26 cellular contexts compared by ENCODE assay signal in genomic region chr7:33952824-33953223, GRCh38. TPM values are rescaled to one million over a fixed set of nuclear protein-coding genes. Genes with fewer than 3 reads are reported as not detected.
DNase-seq lines count a peak whose midpoint lies in the region; ATAC-seq and TF ChIP-seq lines count a peak whose summit lies in the region.
"Had no signal": no experiment of that assay in that cellular context is flagged by ENCODE, and none has a peak within 500 bp of the region (broad histone marks: within the 10 kb centered on the region; RNA-seq: fewer than 3 reads in every experiment).

No MANE protein-coding gene starts in this region.

- H3K4me2 ChIP-seq in mesenchymal stem cell (ENCODE audit: low read length, poor library complexity, severe bottlenecking), result no peak overlapping the region
- H3K4me2 ChIP-seq: neural progenitor cell had no signal

- peak overlapping the region; percentile 87 for H3K27ac Mint-ChIP-seq in HFFc6
- H3K27ac Mint-ChIP-seq: activated CD4-positive, alpha-beta memory T cell treated with anti-CD3 and anti-CD28 coated beads for 36 hours; neural progenitor cell; T-helper 17 cell had no signal

- H3K14ac ChIP-seq in mesenchymal stem cell (ENCODE audit: low read length in 2 of 2), result no peak overlapping the region

- no peak overlapping the region for H2BK5ac ChIP-seq in mesenchymal stem cell (ENCODE audit: low read depth, low read length, poor library complexity, severe bottlenecking)

- H3K9me3 ChIP-seq in mesenchymal stem cell (ENCODE audit: control insufficient read depth, low read length) (no peaks in the 10 kb centered on the region), left lung (no peaks in the 10 kb centered on the region)
- H3K9me3 ChIP-seq: adrenal gland, HAP-1 had no signal

- H2AFZ ChIP-seq in mesenchymal stem cell (ENCODE audit: low read depth, low read length), result no peak overlapping the region
- H2AFZ ChIP-seq: neural progenitor cell, parathyroid adenoma had no signal

- H3K79me1 ChIP-seq in mesenchymal stem cell (replicated peaks; ENCODE audit: low read length, poor library complexity, severe bottlenecking), result no peaks in the 10 kb centered on the region

- no peak for TF ChIP-seq CTCF in AG10803 (conservative IDR thresholded peaks at IDR 0.05; ENCODE audit: low read length)
- no peak for TF ChIP-seq CTCF in HFFc6 (IDR thresholded peaks at IDR 0.05)
- TF ChIP-seq CTCF in left lung (IDR thresholded peaks at IDR 0.05), result no peak

- no peaks in the 10 kb centered on the region for H3K27me3 ChIP-seq in mesenchymal stem cell (ENCODE audit: control insufficient read depth in 1 of 2, insufficient read depth in 1 of 2, low read length in 2 of 2)
- H3K27me3 ChIP-seq in left lung, result no peaks in the 10 kb centered on the region
- H3K27me3 ChIP-seq: adrenal gland, brain microvascular endothelial cell, neural progenitor cell had no signal

- no peaks in the 10 kb centered on the region; the same call in none of the 2 replicates for H3K27me3 Mint-ChIP-seq in HFFc6 (ENCODE audit: insufficient read depth)

- H3K9ac ChIP-seq in mesenchymal stem cell (ENCODE audit: low read length), result no peak overlapping the region
- H3K9ac ChIP-seq: neural progenitor cell, parathyroid adenoma had no signal

- no peak overlapping the region for H4K8ac ChIP-seq in mesenchymal stem cell (ENCODE audit: low read length)

- no peak overlapping the region for H2BK12ac ChIP-seq in mesenchymal stem cell (ENCODE audit: low read length in 2 of 2)

- H3K4me3 Mint-ChIP-seq in HFFc6, result peak overlapping the region; percentile 68
- H3K4me3 Mint-ChIP-seq: activated CD4-positive, alpha-beta memory T cell treated with anti-CD3 and anti-CD28 coated beads for 36 hours; neural progenitor cell; T-helper 17 cell had no signal

- peaks cover 37% of the 10 kb centered on the region for H3K4me1 Mint-ChIP-seq in HFFc6 (ENCODE audit: low read depth)
- H3K4me1 Mint-ChIP-seq: neural progenitor cell, T-helper 17 cell had no signal

- no peak overlapping the region for H2AK5ac ChIP-seq in mesenchymal stem cell (ENCODE audit: low read length, severe bottlenecking)

- H3K27ac ChIP-seq in mesenchymal stem cell (ENCODE audit: low read length, poor library complexity, severe bottlenecking) (no peak overlapping the region), left lung (no peak overlapping the region)
- H3K27ac ChIP-seq: adrenal gland, brain microvascular endothelial cell, neural progenitor cell, parathyroid adenoma had no signal

- H3K4me3 ChIP-seq in AG10803 (ENCODE audit: low read length) (no peak overlapping the region), mesenchymal stem cell (ENCODE audit: insufficient read depth in 1 of 2, low read depth in 1 of 2, low read length in 2 of 2) (no peak overlapping the region), left lung (no peak overlapping the region)
- H3K4me3 ChIP-seq: adrenal gland, HAP-1, neural progenitor cell had no signal

- peak; percentile 51 for DNase-seq in AG10803 (ENCODE audit: low read depth)
- peak; percentile 84 for DNase-seq in HFFc6
- DNase-seq in amniotic epithelial cell (ENCODE audit: low read depth), result peak; percentile 73
- peak; percentile 55 for DNase-seq in mesenchymal stem cell
- no peak for DNase-seq in left lung
- DNase-seq in activated CD4-positive, CD25-positive, alpha-beta regulatory T cell (lab: John Stamatoyannopoulos, UW), result no peak
- DNase-seq: activated CD4-positive, alpha-beta memory T cell treated with anti-CD3 and anti-CD28 coated beads for 36 hours; activated CD4-positive, CD25-positive, alpha-beta regulatory T cell treated with anti-CD3 and anti-CD28 coated beads, Interleukin-2, amount 50 U/mL, for 72 hours; activated naive CD4-positive, alpha-beta T cell treated with Interleukin-2 at 50 U/mL for 16 hours; adrenal gland; brain microvascular endothelial cell; DMS53; GF-D8; Kasumi-1; left ventricle myocardium superior; NCI-H2171; NCI-H510A treated with DMSO at 0.1 percent for 48 hours; NK-92 treated with Interleukin-12 subunit alpha and Interleukin-12 subunit beta, amount 100 ng/mL, for 24 hours; PC-3; stimulated activated CD4-positive, alpha-beta T cell treated with anti-CD3 and anti-CD28 coated beads, Interleukin-1b, Interleukin-23, amount 100 ng/mL, for 48 hours; stimulated activated naive CD4-positive, alpha-beta T cell treated with Interleukin-2 at 50 U/mL for 16 hours; T-helper 17 cell had no signal

- H3K4me1 ChIP-seq in mesenchymal stem cell (ENCODE audit: control insufficient read depth, insufficient read depth, low read depth, low read length) (no peaks in the 10 kb centered on the region), left lung (no peaks in the 10 kb centered on the region)
- H3K4me1 ChIP-seq: adrenal gland, HAP-1, neural progenitor cell, parathyroid adenoma had no signal

- H3K18ac ChIP-seq in mesenchymal stem cell (ENCODE audit: low read depth in 1 of 2, low read length in 2 of 2), result no peak overlapping the region

- peaks cover 0 to 96% of the 10 kb centered on the region in 2 experiments for H3K36me3 ChIP-seq in mesenchymal stem cell (ENCODE audit: control insufficient read depth in 1 of 2, insufficient read depth in 2 of 2, low read depth in 1 of 2, low read length in 2 of 2)
- no peaks in the 10 kb centered on the region for H3K36me3 ChIP-seq in left lung
- H3K36me3 ChIP-seq: adrenal gland, brain microvascular endothelial cell, HAP-1, neural progenitor cell had no signal

- H3K9me3 Mint-ChIP-seq in HFFc6, result no peaks in the 10 kb centered on the region
- H3K9me3 Mint-ChIP-seq: activated CD4-positive, alpha-beta memory T cell treated with anti-CD3 and anti-CD28 coated beads for 36 hours; neural progenitor cell had no signal

- H4K91ac ChIP-seq in mesenchymal stem cell (ENCODE audit: low read length), result no peak overlapping the region

- 65% methylated on average over 3 of the region's 3 CpGs for WGBS in mesenchymal stem cell

- no peak overlapping the region for H2BK120ac ChIP-seq in mesenchymal stem cell (ENCODE audit: low read depth, low read length)

- H3K4ac ChIP-seq in mesenchymal stem cell (ENCODE audit: low read depth in 1 of 2, low read length in 2 of 2), result no peak overlapping the region

- no peak for ATAC-seq in HG02798 (IDR thresholded peaks at IDR 0.05; ENCODE audit: poor library complexity, unreplicated experiment)
- no peak for ATAC-seq in left lung
- ATAC-seq: left ventricle myocardium superior, PC-3, T-helper 17 cell had no signal

- H3K36me3 Mint-ChIP-seq in HFFc6 (ENCODE audit: low read depth), result peaks cover 24% of the 10 kb centered on the region
- H3K36me3 Mint-ChIP-seq: activated CD4-positive, alpha-beta memory T cell treated with anti-CD3 and anti-CD28 coated beads for 36 hours; neural progenitor cell had no signal

- no peak overlapping the region for H2BK15ac ChIP-seq in mesenchymal stem cell (ENCODE audit: low read depth, poor library complexity, severe bottlenecking)

- intact Hi-C loops in left lung (cut with DNase I), result no loop called here

- H3K23ac ChIP-seq in mesenchymal stem cell (ENCODE audit: low read length in 2 of 2), result no peak overlapping the region

RNA-seq across cellular contexts. Expression of gene BMPER, which starts 47.5 kb away (rescaled TPM):
- total RNA-seq in HFFc6 (2021; fragmentation: NEBNext Ultra II Directional; extraction: Animal tissue kit (Norgen Biotek cat#: 25700)), result 10 to 100 TPM in 4 of 6 experiments, 1 to 10 TPM in 2; 9.4 to 13.5 (median 11.1) TPM
- polyA plus RNA-seq in mesenchymal stem cell (2013, experiment 1 of 2), result 1.4 TPM
- polyA plus RNA-seq in mesenchymal stem cell (2013, experiment 2 of 2), result 1.5 TPM
- total RNA-seq in left lung, result 1 to 10 TPM; 7.4 to 7.7 TPM
- total RNA-seq: activated CD4-positive, alpha-beta memory T cell treated with anti-CD3 and anti-CD28 coated beads for 36 hours had no signal

Comparison
In these comparisons a context has a peak if more than half of its experiments do, and no peak if none do; other contexts are left out.
1. DNase-seq: peak in AG10803 (single experiment), HFFc6 (single experiment), amniotic epithelial cell (single experiment) and mesenchymal stem cell (single experiment); none in left lung (0 of 2) and activated CD4-positive, CD25-positive, alpha-beta regulatory T cell (0 of 4).